17 cellular contexts compared by ENCODE assay signal in the genomic region with DNA sequence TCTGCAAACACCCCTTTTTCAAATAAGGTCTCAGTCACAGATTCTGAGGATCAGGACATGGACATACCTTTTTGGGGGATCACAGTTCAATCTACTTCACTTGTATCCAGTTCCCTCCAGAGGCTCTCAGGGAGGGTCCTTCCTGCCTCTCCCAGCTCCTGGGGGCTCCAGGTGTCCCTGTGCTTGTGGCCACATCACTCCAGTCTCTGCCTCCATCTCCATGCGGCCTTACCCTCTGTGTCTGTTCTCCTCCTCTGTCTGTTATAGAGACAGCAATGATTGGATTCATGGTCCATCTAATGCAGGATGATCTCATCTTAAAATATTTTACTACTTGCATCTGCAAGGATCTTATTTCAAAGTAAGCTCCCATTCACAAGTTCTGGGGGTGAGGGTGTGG.
A peak's percentile ranks its signal among the peaks of the same experiment; 100 is the strongest.
DNase-seq lines count a peak whose midpoint lies in the region; ATAC-seq and TF ChIP-seq lines count a peak whose summit lies in the region.
"Had no signal": no experiment of that assay in that cellular context is flagged by ENCODE, and none has a peak within 500 bp of the region (broad histone marks: within the 10 kb centered on the region; RNA-seq: fewer than 3 reads in every experiment).

No MANE protein-coding gene starts in this region.

- peak overlapping the region; percentile 41 for H3K27ac ChIP-seq in RWPE2 (ENCODE audit: poor library complexity, severe bottlenecking)
- H3K27ac ChIP-seq: 22Rv1, BLaER1, C4-2B had no signal

- no peak overlapping the region for H3K4me3 ChIP-seq in RWPE2 (ENCODE audit: severe bottlenecking)
- H3K4me3 ChIP-seq: BLaER1, GM23338, HAP-1 had no signal

- H3K27me3 ChIP-seq in RWPE2 (ENCODE audit: insufficient read depth, poor library complexity, severe bottlenecking) = no peaks in the 10 kb centered on the region
- H3K27me3 ChIP-seq: BLaER1 had no signal

- peaks cover 29% of the 10 kb centered on the region for H3K9me3 ChIP-seq in RWPE2 (ENCODE audit: severe bottlenecking)
- H3K9me3 ChIP-seq: HAP-1 had no signal

- ATAC-seq in RWPE2 (ENCODE audit: low read depth) (no peak), GM19328 (IDR thresholded peaks at IDR 0.05; ENCODE audit: unreplicated experiment) (no peak)
- ATAC-seq: CD8-positive, alpha-beta T cell; GM23338 had no signal

- no peak overlapping the region for H3K4me3 Mint-ChIP-seq in endothelial cell (ENCODE audit: unreplicated experiment)
- H3K4me3 Mint-ChIP-seq: B cell; CD4-positive, CD25-positive, alpha-beta regulatory T cell; CD8-positive, alpha-beta T cell; GM23338 had no signal

- peaks cover 14% of the 10 kb centered on the region for H3K9me3 Mint-ChIP-seq in endothelial cell (ENCODE audit: unreplicated experiment)

- H3K27me3 Mint-ChIP-seq in endothelial cell (ENCODE audit: unreplicated experiment) = peaks cover 16% of the 10 kb centered on the region
- H3K27me3 Mint-ChIP-seq: CD4-positive, CD25-positive, alpha-beta regulatory T cell had no signal

- peak; percentile 39 for DNase-seq in activated effector memory CD4-positive, alpha-beta T cell treated with anti-CD3 and anti-CD28 coated beads, Interleukin-2, amount 50 U/mL, for 16 hours
- DNase-seq in activated effector memory CD4-positive, alpha-beta T cell treated with Interleukin-2 at 50 U/mL for 16 hours = no peak
- DNase-seq in RWPE2 (ENCODE audit: low spot score) = no peak
- no peak for DNase-seq in endothelial cell (ENCODE audit: low spot score)
- DNase-seq in stimulated activated CD4-positive, alpha-beta T cell treated with anti-CD3 and anti-CD28 coated beads, Interleukin-4, amount 100 ng/mL, for 1 hour = no peak
- DNase-seq: Caco-2; CD4-positive, CD25-positive, alpha-beta regulatory T cell; CD8-positive, alpha-beta T cell; DMS153; DND-41 had no signal

- no peaks in the 10 kb centered on the region for H3K36me3 ChIP-seq in RWPE2 (ENCODE audit: low read depth)
- H3K36me3 ChIP-seq: BLaER1, HAP-1 had no signal

- H3K27ac Mint-ChIP-seq in endothelial cell (ENCODE audit: unreplicated experiment) = peak overlapping the region; percentile 49
- H3K27ac Mint-ChIP-seq: B cell; CD4-positive, CD25-positive, alpha-beta regulatory T cell; CD8-positive, alpha-beta T cell had no signal

- H3K4me1 Mint-ChIP-seq in endothelial cell (ENCODE audit: unreplicated experiment) = peaks cover 9% of the 10 kb centered on the region
- H3K4me1 Mint-ChIP-seq: B cell; CD4-positive, CD25-positive, alpha-beta regulatory T cell had no signal

- TF ChIP-seq CTCF in RWPE2 (IDR thresholded peaks at IDR 0.05; ENCODE audit: poor library complexity, severe bottlenecking) (no peak), endothelial cell (IDR thresholded peaks at IDR 0.05; ENCODE audit: unreplicated experiment) (no peak)

- H3K4me1 ChIP-seq in RWPE2 (ENCODE audit: insufficient read depth, poor library complexity, severe bottlenecking) = peaks cover 10% of the 10 kb centered on the region
- H3K4me1 ChIP-seq: BLaER1, Caco-2, HAP-1 had no signal

- peaks cover 8% of the 10 kb centered on the region for H3K36me3 Mint-ChIP-seq in endothelial cell (ENCODE audit: low read depth, unreplicated experiment)
- H3K36me3 Mint-ChIP-seq: CD4-positive, CD25-positive, alpha-beta regulatory T cell; CD8-positive, alpha-beta T cell had no signal
